ENCODE assay signal across 35 cellular contexts in genomic region chr15:29262738-29263137, GRCh38.
"Had no signal": no experiment of that assay in that cellular context is flagged by ENCODE, and none has a peak within 500 bp of the region (broad histone marks: within the 10 kb centered on the region; RNA-seq: fewer than 3 reads in every experiment).

No MANE protein-coding gene starts in this region.

- H3K36me3 ChIP-seq: adrenal gland, gastrocnemius medialis, heart left ventricle had no signal

- H3K9me3 ChIP-seq: adrenal gland, body of pancreas, esophagus muscularis mucosa, gastrocnemius medialis, heart left ventricle had no signal

- H3K27ac ChIP-seq: adrenal gland, body of pancreas, esophagus muscularis mucosa, foreskin keratinocyte, gastrocnemius medialis, heart left ventricle had no signal

- H3K4me3 Mint-ChIP-seq: activated CD4-positive, alpha-beta memory T cell treated with anti-CD3 and anti-CD28 coated beads for 36 hours; activated CD4-positive, alpha-beta T cell treated with anti-CD3 and anti-CD28 coated beads for 36 hours; activated CD4-positive, alpha-beta T cell treated with anti-CD3 and anti-CD28 coated beads, Interleukin-2, amount 10 ng/mL, durations not matched to agents 24 days and 14 days; activated CD8-positive, alpha-beta memory T cell treated with anti-CD3 and anti-CD28 coated beads, Interleukin-2, amount 10 ng/mL, durations not matched to agents 7 days and 5 days; activated CD8-positive, alpha-beta T cell treated with anti-CD3 and anti-CD28 coated beads, Interleukin-2, amount 10 ng/mL, durations not matched to agents 7 days and 5 days; activated naive CD4-positive, alpha-beta T cell treated with anti-CD3 and anti-CD28 coated beads for 36 hours; activated naive CD4-positive, alpha-beta T cell treated with anti-CD3 and anti-CD28 coated beads, Interleukin-2, amount 50 U/mL, for 24 hours; activated naive CD8-positive, alpha-beta T cell treated with anti-CD3 and anti-CD28 coated beads for 36 hours; activated naive CD8-positive, alpha-beta T cell treated with anti-CD3 and anti-CD28 coated beads, Interleukin-2, amount 50 U/mL, for 24 hours; activated T-helper 1 cell treated with anti-CD3 and anti-CD28 coated beads, Interleukin-12 subunit alpha, Interleukin-12 subunit beta, Interleukin-2, Interleukin-4 antibody, amounts not matched to agents 30 ng/mL and 10 ng/mL and 1 ng/mL, durations not matched to agents 14 hours and 24 hours and 36 hours; effector memory CD8-positive, alpha-beta T cell; T-helper 1 cell treated with Interleukin-12 subunit alpha and Interleukin-12 subunit beta and Interleukin-4 antibody, amounts not matched to agents 30 μg/mL and 1 μg/mL, for 36 hours; T-helper 2 cell treated with Interferon-gamma antibody and Interleukin-4, amounts not matched to agents 5 μg/mL and 100 μg/mL, for 36 hours had no signal

- DNase-seq: activated CD4-positive, alpha-beta memory T cell treated with anti-CD3 and anti-CD28 coated beads for 36 hours; activated CD4-positive, alpha-beta T cell treated with anti-CD3 and anti-CD28 coated beads for 36 hours; activated CD4-positive, alpha-beta T cell treated with anti-CD3 and anti-CD28 coated beads, Interleukin-2, amount 10 ng/mL, durations not matched to agents 24 days and 14 days; activated CD4-positive, CD25-positive, alpha-beta regulatory T cell; activated CD4-positive, CD25-positive, alpha-beta regulatory T cell treated with anti-CD3 and anti-CD28 coated beads, Interleukin-2, amount 50 U/mL, for 72 hours; activated CD8-positive, alpha-beta memory T cell treated with anti-CD3 and anti-CD28 coated beads, Interleukin-2, amount 10 ng/mL, durations not matched to agents 7 days and 5 days; activated CD8-positive, alpha-beta memory T cell treated with anti-CD3 and anti-CD28 coated beads, Interleukin-2, amount 50 U/mL, for 4 hours; activated CD8-positive, alpha-beta T cell treated with anti-CD3 and anti-CD28 coated beads, Interleukin-2, amount 10 ng/mL, durations not matched to agents 7 days and 5 days; activated effector memory CD4-positive, alpha-beta T cell treated with anti-CD3 and anti-CD28 coated beads, Interleukin-2, amount 50 U/mL, for 16 hours; activated naive CD4-positive, alpha-beta T cell treated with anti-CD3 and anti-CD28 coated beads for 36 hours; activated naive CD8-positive, alpha-beta T cell treated with anti-CD3 and anti-CD28 coated beads for 36 hours; activated naive CD8-positive, alpha-beta T cell treated with anti-CD3 and anti-CD28 coated beads, Interleukin-2, amount 50 U/mL, for 24 hours; activated T-cell treated with anti-CD3 and anti-CD28 coated beads, Interleukin-2, amount 50 U/mL, for 1 hour; activated T-cell treated with anti-CD3 and anti-CD28 coated beads, Interleukin-2, amount 50 U/mL, for 48 hours; adrenal gland; amygdala; aorta; body of pancreas; caudate nucleus; cortex of kidney; dermis blood vessel endothelial cell; effector CD4-positive, alpha-beta T cell; effector memory CD8-positive, alpha-beta T cell; erythroblast; foreskin keratinocyte; gastrocnemius medialis; glutamatergic neuron; heart left ventricle; T1000 had no signal

- H3K4me3 ChIP-seq: adrenal gland, body of pancreas, esophagus muscularis mucosa, gastrocnemius medialis, heart left ventricle had no signal

- H3K27me3 ChIP-seq: adrenal gland, body of pancreas, esophagus muscularis mucosa, foreskin keratinocyte, gastrocnemius medialis, heart left ventricle had no signal

- H3K9me3 Mint-ChIP-seq: activated CD4-positive, alpha-beta memory T cell treated with anti-CD3 and anti-CD28 coated beads for 36 hours; activated CD4-positive, alpha-beta T cell treated with anti-CD3 and anti-CD28 coated beads, Interleukin-2, amount 10 ng/mL, durations not matched to agents 24 days and 14 days; activated naive CD4-positive, alpha-beta T cell treated with anti-CD3 and anti-CD28 coated beads for 36 hours; activated naive CD4-positive, alpha-beta T cell treated with anti-CD3 and anti-CD28 coated beads, Interleukin-2, amount 50 U/mL, for 24 hours; activated naive CD8-positive, alpha-beta T cell treated with anti-CD3 and anti-CD28 coated beads for 36 hours; activated naive CD8-positive, alpha-beta T cell treated with anti-CD3 and anti-CD28 coated beads, Interleukin-2, amount 50 U/mL, for 24 hours; activated T-helper 1 cell treated with anti-CD3 and anti-CD28 coated beads, Interleukin-12 subunit alpha, Interleukin-12 subunit beta, Interleukin-2, Interleukin-4 antibody, amounts not matched to agents 30 ng/mL and 10 ng/mL and 1 ng/mL, durations not matched to agents 14 hours and 24 hours and 36 hours; activated T-helper 2 cell treated with anti-CD3 and anti-CD28 coated beads, Interferon-gamma antibody, Interleukin-2, Interleukin-4, amounts not matched to agents 10 μg/mL and 5 μg/mL and 100 μg/mL, durations not matched to agents 14 hours and 24 hours and 36 hours; effector memory CD8-positive, alpha-beta T cell; T-helper 1 cell treated with Interleukin-12 subunit alpha and Interleukin-12 subunit beta and Interleukin-4 antibody, amounts not matched to agents 30 μg/mL and 1 μg/mL, for 36 hours; T-helper 2 cell treated with Interferon-gamma antibody and Interleukin-4, amounts not matched to agents 5 μg/mL and 100 μg/mL, for 36 hours had no signal

- H3K27me3 Mint-ChIP-seq: activated CD4-positive, alpha-beta memory T cell treated with anti-CD3 and anti-CD28 coated beads for 36 hours; activated CD4-positive, alpha-beta T cell treated with anti-CD3 and anti-CD28 coated beads for 36 hours; activated naive CD4-positive, alpha-beta T cell treated with anti-CD3 and anti-CD28 coated beads, Interleukin-2, amount 50 U/mL, for 24 hours; activated naive CD8-positive, alpha-beta T cell treated with anti-CD3 and anti-CD28 coated beads for 36 hours; activated naive CD8-positive, alpha-beta T cell treated with anti-CD3 and anti-CD28 coated beads, Interleukin-2, amount 50 U/mL, for 24 hours; effector memory CD8-positive, alpha-beta T cell had no signal

- ATAC-seq: activated CD4-positive, alpha-beta T cell treated with anti-CD3 and anti-CD28 coated beads for 36 hours; activated CD8-positive, alpha-beta memory T cell treated with anti-CD3 and anti-CD28 coated beads, Interleukin-2, amount 10 ng/mL, durations not matched to agents 7 days and 5 days; activated CD8-positive, alpha-beta T cell treated with anti-CD3 and anti-CD28 coated beads, Interleukin-2, amount 10 ng/mL, durations not matched to agents 7 days and 5 days; activated naive CD8-positive, alpha-beta T cell treated with anti-CD3 and anti-CD28 coated beads, Interleukin-2, amount 50 U/mL, for 24 hours; body of pancreas; effector memory CD8-positive, alpha-beta T cell; foreskin keratinocyte; gastrocnemius medialis; heart left ventricle had no signal

- H3K27ac Mint-ChIP-seq: activated CD4-positive, alpha-beta memory T cell treated with anti-CD3 and anti-CD28 coated beads for 36 hours; activated CD4-positive, alpha-beta T cell treated with anti-CD3 and anti-CD28 coated beads for 36 hours; activated CD4-positive, alpha-beta T cell treated with anti-CD3 and anti-CD28 coated beads, Interleukin-2, amount 10 ng/mL, durations not matched to agents 24 days and 14 days; activated CD8-positive, alpha-beta memory T cell treated with anti-CD3 and anti-CD28 coated beads, Interleukin-2, amount 10 ng/mL, durations not matched to agents 7 days and 5 days; activated CD8-positive, alpha-beta T cell treated with anti-CD3 and anti-CD28 coated beads, Interleukin-2, amount 10 ng/mL, durations not matched to agents 7 days and 5 days; activated naive CD4-positive, alpha-beta T cell treated with anti-CD3 and anti-CD28 coated beads for 36 hours; activated naive CD8-positive, alpha-beta T cell treated with anti-CD3 and anti-CD28 coated beads for 36 hours; activated naive CD8-positive, alpha-beta T cell treated with anti-CD3 and anti-CD28 coated beads, Interleukin-2, amount 50 U/mL, for 24 hours; activated T-helper 1 cell treated with anti-CD3 and anti-CD28 coated beads, Interleukin-12 subunit alpha, Interleukin-12 subunit beta, Interleukin-2, Interleukin-4 antibody, amounts not matched to agents 30 ng/mL and 10 ng/mL and 1 ng/mL, durations not matched to agents 14 hours and 24 hours and 36 hours; activated T-helper 2 cell treated with anti-CD3 and anti-CD28 coated beads, Interferon-gamma antibody, Interleukin-2, Interleukin-4, amounts not matched to agents 10 μg/mL and 5 μg/mL and 100 μg/mL, durations not matched to agents 14 hours and 24 hours and 36 hours; T-helper 1 cell treated with Interleukin-12 subunit alpha and Interleukin-12 subunit beta and Interleukin-4 antibody, amounts not matched to agents 30 μg/mL and 1 μg/mL, for 36 hours; T-helper 2 cell treated with Interferon-gamma antibody and Interleukin-4, amounts not matched to agents 5 μg/mL and 100 μg/mL, for 36 hours had no signal

- H3K36me3 Mint-ChIP-seq: activated CD8-positive, alpha-beta memory T cell treated with anti-CD3 and anti-CD28 coated beads, Interleukin-2, amount 10 ng/mL, durations not matched to agents 7 days and 5 days had no signal
